Comparison of ENCODE assay signal across 1 cellular context in the genomic region with DNA sequence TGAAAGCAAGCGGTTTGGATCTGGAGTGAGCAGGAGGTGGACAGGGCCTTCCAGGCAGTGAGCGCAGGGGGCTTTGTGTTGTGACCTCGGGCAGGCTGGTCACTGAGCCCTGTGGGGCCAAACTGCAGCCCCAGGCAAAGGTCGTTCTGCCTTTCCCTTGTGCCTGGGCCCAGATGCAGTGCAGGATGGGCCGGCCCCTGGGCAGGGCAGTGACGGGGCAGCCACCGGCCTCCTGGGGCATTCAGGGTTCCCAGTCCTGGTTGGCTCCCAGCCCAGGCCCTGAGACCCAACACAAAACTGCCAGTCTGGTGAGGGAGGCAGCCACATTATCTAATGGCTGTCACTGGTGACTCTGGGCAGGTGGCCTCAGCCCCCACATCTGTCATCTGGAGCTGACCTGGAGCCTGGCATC.
TF ChIP-seq lines count a peak whose summit lies in the region.

No MANE protein-coding gene starts in this region.

TF ChIP-seq in IMR-90, 13 proteins besides CTCF, POLR2A, EP300 and RAD21:
- TF ChIP-seq FOS (IDR thresholded peaks at IDR 0.05; ENCODE audit: low read depth, low read length) (no peak), MXI1 (IDR thresholded peaks at IDR 0.05; ENCODE audit: borderline replicate concordance, low read depth, low read length) (no peak), RFX5 (IDR thresholded peaks at IDR 0.05; ENCODE audit: low read depth, low read length) (no peak), NFE2L2 (IDR thresholded peaks at IDR 0.05; ENCODE audit: low read depth, low read length) (no peak), BHLHE40 (IDR thresholded peaks at IDR 0.05; ENCODE audit: low read depth, low read length) (no peak), CEBPB (IDR thresholded peaks at IDR 0.05; ENCODE audit: low read depth, low read length) (no peak), USF2 (IDR thresholded peaks at IDR 0.05; ENCODE audit: low read depth, low read length) (no peak), RCOR1 (IDR thresholded peaks at IDR 0.05; ENCODE audit: insufficient replicate concordance, low read length) (no peak), SMC3 (IDR thresholded peaks at IDR 0.05; ENCODE audit: low read depth, low read length) (no peak), MAFK (IDR thresholded peaks at IDR 0.05; ENCODE audit: low read depth, low read length) (no peak), ELK1 (IDR thresholded peaks at IDR 0.05; ENCODE audit: borderline replicate concordance, low read depth, low read length) (no peak), MAZ (IDR thresholded peaks at IDR 0.05; ENCODE audit: borderline replicate concordance, low read depth, low read length) (no peak), CHD1 (IDR thresholded peaks at IDR 0.05; ENCODE audit: low read depth, low read length) (no peak)
